ENCODE assay signal across 26 cellular contexts in the genomic region with DNA sequence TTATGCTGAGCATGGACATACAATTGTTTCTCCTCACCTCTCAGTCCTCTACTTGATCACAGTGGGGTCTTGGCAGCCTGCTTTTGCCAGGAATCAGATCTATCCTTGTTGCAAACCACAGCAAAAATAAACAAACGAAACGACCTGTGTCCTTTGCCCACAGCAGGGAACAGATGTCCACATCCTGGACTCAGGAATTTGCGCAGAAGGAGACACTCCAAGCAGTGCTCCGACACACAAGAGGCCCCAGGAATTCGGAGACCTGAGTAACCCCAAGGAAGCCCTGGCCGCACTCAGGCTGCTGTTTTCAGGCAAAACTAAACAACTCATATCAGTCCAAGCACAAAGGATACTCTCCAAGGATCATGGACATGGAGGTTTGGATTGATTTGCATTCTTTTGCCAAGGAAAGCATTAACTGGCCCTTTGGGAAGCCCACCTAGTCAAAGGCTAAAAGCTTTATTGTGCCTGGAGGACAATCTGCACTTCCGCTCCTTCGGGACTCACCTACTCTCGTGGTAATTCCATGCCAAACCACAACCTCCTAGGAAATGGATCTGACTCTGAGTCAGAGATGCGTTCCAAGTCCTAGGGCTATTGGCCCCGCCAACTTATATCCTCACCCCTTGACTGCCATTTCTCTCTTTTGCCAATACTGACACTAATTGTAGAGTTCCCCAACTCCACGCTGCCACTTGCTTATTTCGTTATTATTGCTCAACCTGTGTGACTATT.
DNase-seq lines count a peak whose midpoint lies in the region; ATAC-seq and TF ChIP-seq lines count a peak whose summit lies in the region.
"Had no signal": no experiment of that assay in that cellular context is flagged by ENCODE, and none has a peak within 500 bp of the region (broad histone marks: within the 10 kb centered on the region; RNA-seq: fewer than 3 reads in every experiment).

No MANE protein-coding gene starts in this region.

- H3K36me3 ChIP-seq in SJCRH30, result no peaks in the 10 kb centered on the region
- H3K36me3 ChIP-seq: brain microvascular endothelial cell, heart right ventricle, suprapubic skin, vagina had no signal

- no peaks in the 10 kb centered on the region for H3K36me3 Mint-ChIP-seq in activated CD4-positive, alpha-beta memory T cell treated with anti-CD3 and anti-CD28 coated beads for 36 hours
- H3K36me3 Mint-ChIP-seq: activated naive CD8-positive, alpha-beta T cell treated with anti-CD3 and anti-CD28 coated beads for 36 hours had no signal

- no peak overlapping the region for H3K27ac Mint-ChIP-seq in activated CD4-positive, alpha-beta memory T cell treated with anti-CD3 and anti-CD28 coated beads for 36 hours
- H3K27ac Mint-ChIP-seq: activated CD4-positive, alpha-beta T cell treated with anti-CD3 and anti-CD28 coated beads, Interleukin-2, amount 10 ng/mL, durations not matched to agents 7 days and 5 days; activated naive CD8-positive, alpha-beta T cell treated with anti-CD3 and anti-CD28 coated beads for 36 hours; CD4-positive, alpha-beta T cell had no signal

- intact Hi-C loops in activated CD4-positive, alpha-beta memory T cell treated with anti-CD3 and anti-CD28 coated beads for 36 hours (cut with micrococcal nuclease), result no loop called here

- H3K4me1 Mint-ChIP-seq in activated CD4-positive, alpha-beta memory T cell treated with anti-CD3 and anti-CD28 coated beads for 36 hours (ENCODE audit: low read depth), result no peaks in the 10 kb centered on the region
- H3K4me1 Mint-ChIP-seq: activated CD4-positive, alpha-beta T cell treated with anti-CD3 and anti-CD28 coated beads, Interleukin-2, amount 10 ng/mL, durations not matched to agents 7 days and 5 days; activated naive CD8-positive, alpha-beta T cell treated with anti-CD3 and anti-CD28 coated beads for 36 hours had no signal

- H3K9me3 Mint-ChIP-seq in activated CD4-positive, alpha-beta memory T cell treated with anti-CD3 and anti-CD28 coated beads for 36 hours, result peaks cover 23% of the 10 kb centered on the region

- no peaks in the 10 kb centered on the region for H3K27me3 ChIP-seq in SJCRH30
- H3K27me3 ChIP-seq: brain microvascular endothelial cell, heart right ventricle, suprapubic skin, vagina had no signal

- DNase-seq in HT1080 (ENCODE audit: low read depth) (peak; percentile 64), SJCRH30 (peak; percentile 84 to 91), fibroblast of mammary gland (ENCODE audit: low read depth) (peak; percentile 16), smooth muscle cell of the brain vasculature (ENCODE audit: low read depth, low spot score) (peak; percentile 85), amygdala (lab: John Stamatoyannopoulos, UW) (no peak)
- DNase-seq in activated CD4-positive, alpha-beta memory T cell treated with anti-CD3 and anti-CD28 coated beads for 36 hours, result no peak
- DNase-seq: activated CD4-positive, alpha-beta T cell treated with anti-CD3 and anti-CD28 coated beads, Interleukin-2, amount 10 ng/mL, durations not matched to agents 7 days and 5 days; activated naive CD8-positive, alpha-beta T cell treated with anti-CD3 and anti-CD28 coated beads for 36 hours; brain microvascular endothelial cell; CD4-positive, alpha-beta T cell; cortex of kidney; DMS 273 treated with DMSO at 0.1 percent for 48 hours; GDM1; HCEC 1CT; heart right ventricle; KG1; NCI-H2029; NCI-H345; NCI-H82; T-helper 2 cell had no signal

- peak overlapping the region; percentile 20 for H3K27ac ChIP-seq in SJCRH30
- H3K27ac ChIP-seq: brain microvascular endothelial cell, heart right ventricle, SK-N-MC, suprapubic skin, vagina, VCaP had no signal

- POLR2A ChIA-PET in activated CD4-positive, alpha-beta memory T cell treated with anti-CD3 and anti-CD28 coated beads for 36 hours (lab: Charles Lee), result no interaction called here

- H3K4me3 Mint-ChIP-seq in activated CD4-positive, alpha-beta memory T cell treated with anti-CD3 and anti-CD28 coated beads for 36 hours, result no peak overlapping the region
- H3K4me3 Mint-ChIP-seq: activated CD4-positive, alpha-beta T cell treated with anti-CD3 and anti-CD28 coated beads, Interleukin-2, amount 10 ng/mL, durations not matched to agents 7 days and 5 days; activated naive CD8-positive, alpha-beta T cell treated with anti-CD3 and anti-CD28 coated beads for 36 hours; CD4-positive, alpha-beta T cell had no signal

- H3K9me3 ChIP-seq in SJCRH30 (replicated peaks), result no peaks in the 10 kb centered on the region
- H3K9me3 ChIP-seq: suprapubic skin, vagina had no signal

- H3K4me3 ChIP-seq in SJCRH30 (peak overlapping the region; percentile 22), fibroblast of mammary gland (ENCODE audit: control insufficient read depth, low read depth, low read length) (no peak overlapping the region)
- H3K4me3 ChIP-seq: heart right ventricle, SK-N-MC, suprapubic skin, vagina had no signal

- TF ChIP-seq CTCF in fibroblast of mammary gland (conservative IDR thresholded peaks at IDR 0.05; ENCODE audit: control insufficient read depth, insufficient read depth, low read depth, low read length), result no peak

- H3K4me1 ChIP-seq in SJCRH30, result peaks cover 25% of the 10 kb centered on the region
- H3K4me1 ChIP-seq: heart right ventricle, suprapubic skin, vagina had no signal

- no peak for ATAC-seq in GM19023 (IDR thresholded peaks at IDR 0.05; ENCODE audit: unreplicated experiment)
- ATAC-seq: heart right ventricle, Panc1 had no signal

- CTCF ChIA-PET in activated CD4-positive, alpha-beta memory T cell treated with anti-CD3 and anti-CD28 coated beads for 36 hours (lab: Charles Lee), result no interaction called here

- no peaks in the 10 kb centered on the region for H3K27me3 Mint-ChIP-seq in activated CD4-positive, alpha-beta memory T cell treated with anti-CD3 and anti-CD28 coated beads for 36 hours
- H3K27me3 Mint-ChIP-seq: activated CD4-positive, alpha-beta T cell treated with anti-CD3 and anti-CD28 coated beads, Interleukin-2, amount 10 ng/mL, durations not matched to agents 7 days and 5 days; activated naive CD8-positive, alpha-beta T cell treated with anti-CD3 and anti-CD28 coated beads for 36 hours; CD4-positive, alpha-beta T cell had no signal

Comparison
In these comparisons a context has a peak if more than half of its experiments do, and no peak if none do; other contexts are left out.
1. DNase-seq: peak in HT1080 (single experiment), SJCRH30 (2 of 2), fibroblast of mammary gland (single experiment) and smooth muscle cell of the brain vasculature (single experiment); none in activated CD4-positive, alpha-beta memory T cell treated with anti-CD3 and anti-CD28 coated beads for 36 hours (single experiment) and amygdala (0 of 56).